ENCODE assay signal across 14 cellular contexts in the genomic region with DNA sequence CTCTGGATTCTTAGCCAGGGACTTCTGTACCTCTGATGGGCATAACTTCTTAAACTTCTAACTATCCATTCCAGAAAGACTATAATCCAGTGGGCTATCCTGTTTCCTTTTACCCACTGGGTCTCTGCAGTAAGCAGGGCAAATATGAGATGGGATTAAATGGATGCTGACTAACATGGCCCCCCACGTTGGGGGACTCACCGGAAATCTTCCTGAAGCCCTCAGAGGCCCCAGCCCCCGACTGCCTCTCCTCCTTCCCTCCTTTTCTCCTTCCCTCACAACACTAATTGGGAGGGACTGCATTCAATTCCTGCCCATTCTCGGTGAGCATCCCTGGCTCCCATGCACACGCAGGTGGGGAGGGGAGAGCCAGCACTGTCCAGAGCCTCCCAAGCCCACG.
DNase-seq lines count a peak whose midpoint lies in the region; ATAC-seq, FAIRE-seq and TF ChIP-seq lines count a peak whose summit lies in the region.
"Had no signal": no experiment of that assay in that cellular context is flagged by ENCODE, and none has a peak within 500 bp of the region (broad histone marks: within the 10 kb centered on the region; RNA-seq: fewer than 3 reads in every experiment).

No MANE protein-coding gene starts in this region.

- TF ChIP-seq CTCF in endothelial cell of umbilical vein (IDR thresholded peaks at IDR 0.05; ENCODE audit: extremely low read depth in 1 of 2, insufficient read depth in 1 of 2, low read depth in 1 of 2, low read length in 2 of 2) (no peak), neural crest cell (conservative IDR thresholded peaks at IDR 0.05) (no peak), upper lobe of left lung (IDR thresholded peaks at IDR 0.05) (no peak)

- intact Hi-C loops in Right ventricle myocardium inferior (cut with DNase I) = loop anchor here (2.0 kb wide), 1 partner anchor 59 kb away; no protein-coding TSS in a partner anchor
- intact Hi-C loops in left ventricle myocardium superior (cut with micrococcal nuclease) = no loop called here
- intact Hi-C loops in endothelial cell of umbilical vein (cut with micrococcal nuclease) = loop anchor here (10.0 kb wide), 1 partner anchor 429 kb away; the partner anchor contains the start of gene PARS2

- peaks cover 53% of the 10 kb centered on the region for H3K4me1 Mint-ChIP-seq in neural crest cell

- TF ChIP-seq POLR2A in endothelial cell of umbilical vein (IDR thresholded peaks at IDR 0.05; ENCODE audit: low read depth, low read length) (no peak), upper lobe of left lung (IDR thresholded peaks at IDR 0.05) (no peak)

- no peak overlapping the region for H2AFZ ChIP-seq in endothelial cell of umbilical vein (ENCODE audit: low read depth, low read length)

- H3K9me3 ChIP-seq in endothelial cell of umbilical vein (replicated peaks; ENCODE audit: control insufficient read depth, insufficient read depth, low read length) (no peaks in the 10 kb centered on the region), upper lobe of left lung (no peaks in the 10 kb centered on the region)

- H3K27me3 ChIP-seq in endothelial cell of umbilical vein (ENCODE audit: control insufficient read depth in 2 of 2, insufficient read depth in 2 of 2, low read length in 2 of 2) = no peaks in the 10 kb centered on the region
- H3K27me3 ChIP-seq in upper lobe of left lung = no peaks in the 10 kb centered on the region

- no TSS peak for BruUV-seq in endothelial cell of umbilical vein (replicated peaks; lab: Mats Ljungman, UMichigan)

- CTCF ChIA-PET in endothelial cell of umbilical vein (lab: Charles Lee) = interaction anchor here (1.0 to 2.8 kb wide), 5 partner anchors 10 to 153 kb away, joined by 3 to 17 read pairs (median 5); partner anchors contain the start of gene SSBP3

- no peaks in the 10 kb centered on the region for H3K36me3 Mint-ChIP-seq in neural crest cell (ENCODE audit: low read depth)

- peak overlapping the region; percentile 19 for H3K9ac ChIP-seq in endothelial cell of umbilical vein (replicated peaks; ENCODE audit: extremely low read depth, insufficient read depth, low read length)

- H3K9me1 ChIP-seq in endothelial cell of umbilical vein (replicated peaks; ENCODE audit: control insufficient read depth, extremely low read depth, insufficient read depth, low read length) = no peaks in the 10 kb centered on the region

- H3K36me3 ChIP-seq in endothelial cell of umbilical vein (ENCODE audit: control insufficient read depth in 2 of 2, extremely low read depth in 1 of 2, insufficient read depth in 2 of 2, low read length in 2 of 2) = no peaks in the 10 kb centered on the region
- H3K36me3 ChIP-seq in upper lobe of left lung = no peaks in the 10 kb centered on the region

- 74 to 85% methylated on average over 6 of the region's 6 CpGs for WGBS in upper lobe of left lung, 2 donors

- H3K4me3 Mint-ChIP-seq in neural crest cell = no peak overlapping the region

- no peak for ATAC-seq in Right ventricle myocardium inferior
- ATAC-seq in left ventricle myocardium superior = no peak
- no peak for ATAC-seq in upper lobe of left lung (ENCODE audit: low FRiP score in 2 of 2)
- ATAC-seq in HG02885 (IDR thresholded peaks at IDR 0.05; ENCODE audit: poor library complexity, unreplicated experiment) = no peak

- peak; percentile 18 for DNase-seq in Right ventricle myocardium inferior (ENCODE audit: missing footprints)
- no peak for DNase-seq in left ventricle myocardium superior
- no peak for DNase-seq in endothelial cell of umbilical vein (ENCODE audit: low read depth, low spot score)
- no peak for DNase-seq in neural crest cell (ENCODE audit: low read depth, low spot score)
- DNase-seq in upper lobe of left lung = no peak
- DNase-seq in NCI-H774 (lab: John Stamatoyannopoulos, UW) = no peak
- no peak for DNase-seq in GF-D8 (lab: John Stamatoyannopoulos, UW)
- DNase-seq: DMS79; NCI-H1048; NCI-H510A; SIG-M5; stimulated activated CD8-positive, alpha-beta memory T cell treated with anti-CD3 and anti-CD28 coated beads, Interleukin-4, amount 100 ng/mL, for 48 hours had no signal

- peaks cover 49% of the 10 kb centered on the region for H3K79me2 ChIP-seq in endothelial cell of umbilical vein (ENCODE audit: control insufficient read depth, insufficient read depth, low read length)

- no peaks in the 10 kb centered on the region for H4K20me1 ChIP-seq in endothelial cell of umbilical vein (replicated peaks; ENCODE audit: control insufficient read depth, extremely low read depth, insufficient read depth, low read length)

- no peaks in the 10 kb centered on the region for H3K27me3 Mint-ChIP-seq in neural crest cell (ENCODE audit: low read depth)

- POLR2A ChIA-PET in endothelial cell of umbilical vein (lab: Charles Lee) = interaction anchor here (1.1 kb wide), 1 partner anchor 32 kb away, joined by 6 read pairs; no protein-coding TSS in a partner anchor

- H3K4me1 ChIP-seq in endothelial cell of umbilical vein (ENCODE audit: control insufficient read depth, extremely low read depth, insufficient read depth, low read length) (peaks cover 31% of the 10 kb centered on the region), upper lobe of left lung (peaks cover 52 to 69% (median 61%) of the 10 kb centered on the region in 4 donors)

- dilution Hi-C loops in endothelial cell of umbilical vein (cut with MboI; ENCODE audit: extremely low pct_ligation_motif_present, low sequenced_read_pairs) = no loop called here

- TF ChIP-seq EP300 in upper lobe of left lung (IDR thresholded peaks at IDR 0.05) = no peak

- H3K4me3 ChIP-seq in endothelial cell of umbilical vein (replicated peaks in 1 of 3; ENCODE audit: insufficient read depth in 1 of 3, low read depth in 1 of 3, low read length in 3 of 3) (no peak overlapping the region), upper lobe of left lung (no peak overlapping the region)

- no peak for FAIRE-seq in endothelial cell of umbilical vein (lab: Jason Lieb, UNC)
- FAIRE-seq: colon had no signal

- H3K27ac Mint-ChIP-seq in neural crest cell (ENCODE audit: unreplicated experiment) = peak overlapping the region; percentile 90

- H3K4me2 ChIP-seq in endothelial cell of umbilical vein (ENCODE audit: insufficient read depth, low read length) = peak overlapping the region; percentile 59

- no peaks in the 10 kb centered on the region for H3K9me3 Mint-ChIP-seq in neural crest cell

- H3K27ac ChIP-seq in endothelial cell of umbilical vein (ENCODE audit: insufficient read depth, low read depth, low read length) (peak overlapping the region; percentile 89), upper lobe of left lung (peak overlapping the region; percentile 79 to 89 (median 83))

TF ChIP-seq in endothelial cell of umbilical vein, 7 proteins besides CTCF, POLR2A, EP300 and RAD21:
- TF ChIP-seq POLR2AphosphoS5 (IDR thresholded peaks at IDR 0.05; ENCODE audit: insufficient read depth, low read depth, low read length) (no peak), MYC (IDR thresholded peaks at IDR 0.05; ENCODE audit: low read depth, low read length) (no peak), JUN (IDR thresholded peaks at IDR 0.05; ENCODE audit: borderline replicate concordance, insufficient read depth, insufficient read length, low read depth) (no peak), EZH2 (IDR thresholded peaks at IDR 0.05; ENCODE audit: borderline replicate concordance, low read depth, low read length, severe bottlenecking) (no peak), MAX (IDR thresholded peaks at IDR 0.05; ENCODE audit: insufficient read depth, insufficient read length) (no peak), FOS (IDR thresholded peaks at IDR 0.05; ENCODE audit: borderline replicate concordance, insufficient read depth, low read length) (no peak), GATA2 (IDR thresholded peaks at IDR 0.05; ENCODE audit: insufficient read depth, insufficient read length, low read depth, low read length) (no peak)
